Comparison of ENCODE assay signal across 15 cellular contexts in the genomic region with DNA sequence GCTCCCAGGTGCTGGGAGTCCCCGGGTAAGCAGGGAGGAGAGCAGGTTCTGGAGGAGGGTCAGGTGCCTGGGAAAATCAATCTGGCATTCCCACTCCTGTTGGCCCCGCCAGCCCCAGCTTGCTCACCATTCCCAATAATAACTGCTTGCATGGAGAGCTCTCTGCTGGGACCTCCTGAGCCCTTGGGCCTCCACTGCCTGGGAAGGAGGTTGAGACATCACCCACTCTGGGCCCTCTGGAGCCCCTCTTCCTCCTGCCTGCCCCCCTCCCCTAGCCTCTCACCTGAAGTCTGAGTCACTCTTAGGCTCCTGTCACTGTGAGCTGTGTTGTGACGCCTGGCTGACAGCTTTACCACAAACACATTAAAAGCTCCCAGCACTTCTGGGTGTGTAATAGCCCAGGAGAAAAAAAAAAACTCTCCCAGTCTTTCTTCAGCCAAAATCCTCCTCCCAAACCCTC. TPM values are rescaled to one million over a fixed set of nuclear protein-coding genes. Genes with fewer than 3 reads are reported as not detected.
DNase-seq lines count a peak whose midpoint lies in the region; FAIRE-seq and TF ChIP-seq lines count a peak whose summit lies in the region.
"Had no signal": no experiment of that assay in that cellular context is flagged by ENCODE, and none has a peak within 500 bp of the region (broad histone marks: within the 10 kb centered on the region; RNA-seq: fewer than 3 reads in every experiment).

No MANE protein-coding gene starts in this region.

- 74% methylated on average over 3 of the region's 3 CpGs for WGBS in mesenchymal stem cell

- peaks cover 19% of the 10 kb centered on the region for H3K4me1 ChIP-seq in colonic mucosa
- peaks cover 50% of the 10 kb centered on the region for H3K4me1 ChIP-seq in mesenchymal stem cell (ENCODE audit: control insufficient read depth, insufficient read depth, low read depth, low read length)
- H3K4me1 ChIP-seq in A673 (ENCODE audit: insufficient read depth, low read length, poor library complexity, severe bottlenecking) = peaks cover 10% of the 10 kb centered on the region

- no peak overlapping the region for H2AFZ ChIP-seq in mesenchymal stem cell (ENCODE audit: low read depth, low read length)
- H2AFZ ChIP-seq: GM23248 had no signal

- no peak overlapping the region for H2BK120ac ChIP-seq in mesenchymal stem cell (ENCODE audit: low read depth, low read length)

- H3K23ac ChIP-seq in mesenchymal stem cell (ENCODE audit: low read length in 2 of 2) = no peak overlapping the region

- no peak overlapping the region for H3K14ac ChIP-seq in mesenchymal stem cell (ENCODE audit: low read length in 2 of 2)

- H3K27ac ChIP-seq in colonic mucosa (peak overlapping the region; percentile 88), mesenchymal stem cell (ENCODE audit: low read length, poor library complexity, severe bottlenecking) (peak overlapping the region; percentile 95), A673 (ENCODE audit: low read depth, low read length, poor library complexity, severe bottlenecking) (no peak overlapping the region)
- H3K27ac ChIP-seq: GM23248 had no signal

- H3K4me2 ChIP-seq in mesenchymal stem cell (ENCODE audit: low read length, poor library complexity, severe bottlenecking) = no peak overlapping the region

- H3K27me3 ChIP-seq in colonic mucosa (peaks cover 4% of the 10 kb centered on the region), mesenchymal stem cell (ENCODE audit: control insufficient read depth in 1 of 2, insufficient read depth in 1 of 2, low read length in 2 of 2) (no peaks in the 10 kb centered on the region), A673 (replicated peaks; ENCODE audit: insufficient read depth, low read depth, low read length, poor library complexity) (peaks cover 96% of the 10 kb centered on the region)

- CTCF ChIA-PET in A673 (lab: Charles Lee) = no interaction called here

- POLR2A ChIA-PET in A673 (lab: Charles Lee; ENCODE audit: low non-redundant PET) = no interaction called here

- H2BK15ac ChIP-seq in mesenchymal stem cell (ENCODE audit: low read depth, poor library complexity, severe bottlenecking) = no peak overlapping the region

- H3K36me3 ChIP-seq in colonic mucosa = no peaks in the 10 kb centered on the region
- H3K36me3 ChIP-seq in mesenchymal stem cell (ENCODE audit: control insufficient read depth in 1 of 2, insufficient read depth in 2 of 2, low read depth in 1 of 2, low read length in 2 of 2) = peaks cover 0 to 3% of the 10 kb centered on the region in 2 experiments
- no peaks in the 10 kb centered on the region for H3K36me3 ChIP-seq in A673 (ENCODE audit: insufficient read depth, low read length, poor library complexity, severe bottlenecking)

- H2AK5ac ChIP-seq in mesenchymal stem cell (ENCODE audit: low read length, severe bottlenecking) = peak overlapping the region; percentile 50

- H2BK5ac ChIP-seq in mesenchymal stem cell (ENCODE audit: low read depth, low read length, poor library complexity, severe bottlenecking) = no peak overlapping the region

- no peak overlapping the region for H2BK12ac ChIP-seq in mesenchymal stem cell (ENCODE audit: low read length in 2 of 2)

- H4K8ac ChIP-seq in mesenchymal stem cell (ENCODE audit: low read length) = no peak overlapping the region

- H3K4me3 ChIP-seq in colonic mucosa (no peak overlapping the region), mesenchymal stem cell (ENCODE audit: insufficient read depth in 1 of 2, low read depth in 1 of 2, low read length in 2 of 2) (no peak overlapping the region), A673 (ENCODE audit: low read depth, low read length, poor library complexity, severe bottlenecking) (no peak overlapping the region)
- H3K4me3 ChIP-seq: GM12878, GM23248 had no signal

- H3K9me3 ChIP-seq in colonic mucosa (no peaks in the 10 kb centered on the region), mesenchymal stem cell (ENCODE audit: control insufficient read depth, low read length) (no peaks in the 10 kb centered on the region), A673 (ENCODE audit: low read depth, low read length, poor library complexity, severe bottlenecking) (no peaks in the 10 kb centered on the region)

- peaks cover 15% of the 10 kb centered on the region for H3K79me1 ChIP-seq in mesenchymal stem cell (replicated peaks; ENCODE audit: low read length, poor library complexity, severe bottlenecking)

- intact Hi-C loops in colonic mucosa (cut with DNase I) = no loop called here
- intact Hi-C loops in A673 (cut with micrococcal nuclease; ENCODE audit: unreplicated experiment) = no loop called here

- no peak for FAIRE-seq in urothelium cell line (lab: Jason Lieb, UNC)
- FAIRE-seq: endothelial cell of umbilical vein, GM12878 had no signal

- peak overlapping the region in 1 of 2 experiments; percentile 20 for H3K4ac ChIP-seq in mesenchymal stem cell (ENCODE audit: low read depth in 1 of 2, low read length in 2 of 2)

- no peak overlapping the region for H3K18ac ChIP-seq in mesenchymal stem cell (ENCODE audit: low read depth in 1 of 2, low read length in 2 of 2)

- no TSS peak for BruUV-seq in A673 (replicated peaks; lab: Mats Ljungman, UMichigan)

- peak overlapping the region in 1 of 2 donors; percentile 75 for H3K9ac ChIP-seq in colonic mucosa (ENCODE audit: low read depth in 2 of 2, low read length in 2 of 2)
- peak overlapping the region; percentile 1 for H3K9ac ChIP-seq in mesenchymal stem cell (ENCODE audit: low read length)
- H3K9ac ChIP-seq: GM23248 had no signal

- TF ChIP-seq CTCF in colonic mucosa (IDR thresholded peaks at IDR 0.05) (no peak), A673 (conservative IDR thresholded peaks at IDR 0.05; ENCODE audit: low read depth, low read length) (no peak)

- peak overlapping the region; percentile 49 for H4K91ac ChIP-seq in mesenchymal stem cell (ENCODE audit: low read length)

- DNase-seq in NK-92 treated with Interleukin-12 subunit alpha and Interleukin-12 subunit beta, amount 100 ng/mL, for 24 hours (lab: John Stamatoyannopoulos, UW) = peak; percentile 62
- DNase-seq in NK-92 (lab: John Stamatoyannopoulos, UW; ENCODE audit: unreplicated experiment) (no peak), colonic mucosa (peak; percentile 65), mesenchymal stem cell (no peak), urothelium cell line (ENCODE audit: low spot score) (peak; percentile 25), epidermal melanocyte (ENCODE audit: insufficient read length, low spot score) (no peak), A673 (ENCODE audit: low spot score) (no peak), SIG-M5 treated with dmso at 0.1 percent for 504 hours (lab: John Stamatoyannopoulos, UW; ENCODE audit: unreplicated experiment) (no peak)
- DNase-seq: activated CD4-positive, alpha-beta T cell treated with anti-CD3 and anti-CD28 coated beads for 4 hours; DMS 273 treated with DMSO at 0.1 percent for 48 hours; NCI-H1048; trophoblast cell had no signal

RNA-seq across cellular contexts. Expression of gene CAMK2N1, which starts 4.8 kb away (rescaled TPM):
- total RNA-seq in colonic mucosa = 100 to 1,000 TPM; 133 to 182 TPM
- polyA plus RNA-seq in mesenchymal stem cell (2013, experiment 1 of 2) = 71.3 TPM
- 76.6 TPM for polyA plus RNA-seq in mesenchymal stem cell (2013, experiment 2 of 2)
- 0.41 and 0.50 TPM in 2 replicates for total RNA-seq in A673 (2021)
- polyA plus RNA-seq: GM12878 had no signal

RNA-seq across cellular contexts. Expression of gene MUL1, which starts 26.8 kb away (rescaled TPM):
- total RNA-seq in colonic mucosa = 10 to 100 TPM; 29.8 to 34.1 TPM
- polyA plus RNA-seq in mesenchymal stem cell (2013, experiment 1 of 2) = 17.9 TPM
- polyA plus RNA-seq in mesenchymal stem cell (2013, experiment 2 of 2) = 18.4 TPM
- total RNA-seq in A673 (2021) = 20.1 and 21.6 TPM in 2 replicates

Comparison
In these comparisons a context has a peak if more than half of its experiments do, and no peak if none do; other contexts are left out.
1. DNase-seq: peak in NK-92 treated with Interleukin-12 subunit alpha and Interleukin-12 subunit beta, amount 100 ng/mL, for 24 hours (single experiment), colonic mucosa (single experiment) and urothelium cell line (single experiment); none in NK-92 (single experiment), mesenchymal stem cell (single experiment), epidermal melanocyte (single experiment), A673 (single experiment) and SIG-M5 treated with dmso at 0.1 percent for 504 hours (single experiment).
2. RNA of gene CAMK2N1, which starts 4.8 kb away (total RNA-seq): 133 to 182 TPM in colonic mucosa; 0.41 to 0.50 TPM in A673; every median in the first group is over 10 times any median in the second.